In genomic region chr1:27544818-27545612, GRCh38 we compare ENCODE assay signal across 10 cellular contexts. TPM values are rescaled to one million over a fixed set of nuclear protein-coding genes. Genes with fewer than 3 reads are reported as not detected.
DNase-seq lines count a peak whose midpoint lies in the region; ATAC-seq and TF ChIP-seq lines count a peak whose summit lies in the region.
"Had no signal": no experiment of that assay in that cellular context is flagged by ENCODE, and none has a peak within 500 bp of the region (broad histone marks: within the 10 kb centered on the region; RNA-seq: fewer than 3 reads in every experiment).

No MANE protein-coding gene starts in this region.

- no peak for TF ChIP-seq CTCF in astrocyte of the cerebellum (IDR thresholded peaks at IDR 0.05; ENCODE audit: low read depth, low read length, missing control alignments)
- no peak for TF ChIP-seq CTCF in heart left ventricle (IDR thresholded peaks at IDR 0.05)

- in situ Hi-C loops in G401 (cut with HindIII; ENCODE audit: low sequenced_read_pairs) (no loop called here), astrocyte of the cerebellum (cut with HindIII; ENCODE audit: low sequenced_read_pairs) (loop anchor here (5.0 kb wide), 1 partner anchor 33 kb away; no protein-coding TSS in a partner anchor)

- peak in 1 of 2 donors; percentile 17 for TF ChIP-seq POLR2A in heart left ventricle (IDR thresholded peaks at IDR 0.05)

- intact Hi-C loops in heart left ventricle (cut with DNase I), result loop anchor here in 2 of 10 donors (2.0 to 5.0 kb wide), 2 partner anchors 22 to 118 kb away; no protein-coding TSS in a partner anchor

- H3K4me3 ChIP-seq in astrocyte of the cerebellum (ENCODE audit: low read depth, low read length), result no peak overlapping the region
- H3K4me3 ChIP-seq in heart left ventricle, result no peak overlapping the region
- peak overlapping the region in 2 of 3 donors; percentile 7 to 22 for H3K4me3 ChIP-seq in skeletal muscle tissue (ENCODE audit: low read length in 3 of 3)

- no peaks in the 10 kb centered on the region for H3K9me3 ChIP-seq in heart left ventricle
- H3K9me3 ChIP-seq in skeletal muscle tissue (ENCODE audit: control insufficient read depth in 3 of 3, low read length in 3 of 3), result no peaks in the 10 kb centered on the region

- DNase-seq in G401 (ENCODE audit: low spot score) (peak; percentile 88), astrocyte of the cerebellum (ENCODE audit: low read depth) (peak; percentile 70), heart left ventricle (peak in 4 of 5 donors; percentile 77 to 85 (median 84)), middle frontal gyrus (ENCODE audit: extremely low spot score, low spot score) (no peak)
- DNase-seq: activated CD4-positive, alpha-beta T cell treated with anti-CD3 and anti-CD28 coated beads, Interleukin-2, amount 50 U/mL, for 4 hours; GDM1 had no signal

- WGBS in heart left ventricle, 4 donors, result 49 to 54% (median 52%) methylated on average over 12 of the region's 12 CpGs

- H3K4me1 ChIP-seq in heart left ventricle (peaks cover 12 to 78% (median 69%) of the 10 kb centered on the region in 12 donors), skeletal muscle tissue (ENCODE audit: control insufficient read depth in 3 of 3, insufficient read depth in 3 of 3, low read length in 3 of 3) (peaks cover 65 to 74% (median 70%) of the 10 kb centered on the region in 3 donors)

- peak overlapping the region; percentile 69 to 94 (median 88) for H3K27ac ChIP-seq in heart left ventricle
- peak overlapping the region; percentile 92 for H3K27ac ChIP-seq in skeletal muscle tissue (ENCODE audit: low read depth, low read length)

- H3K36me3 ChIP-seq in heart left ventricle (peaks cover 3 to 52% (median 31%) of the 10 kb centered on the region in 9 donors), skeletal muscle tissue (ENCODE audit: control insufficient read depth in 3 of 3, insufficient read depth in 3 of 3, low read length in 3 of 3) (peaks cover 26 to 37% (median 35%) of the 10 kb centered on the region in 3 donors)

- H3K9ac ChIP-seq in skeletal muscle tissue (ENCODE audit: low read depth in 1 of 3, low read length in 3 of 3), result peak overlapping the region; percentile 64 to 76 (median 71)

- H3K27me3 ChIP-seq in heart left ventricle (no peaks in the 10 kb centered on the region), skeletal muscle tissue (ENCODE audit: control insufficient read depth in 3 of 3, insufficient read depth in 3 of 3, low read length in 3 of 3) (no peaks in the 10 kb centered on the region)

- ATAC-seq in heart left ventricle, result peak; percentile 72 to 81 (median 74)
- no peak for ATAC-seq in HG03521 (IDR thresholded peaks at IDR 0.05; ENCODE audit: unreplicated experiment)
- no peak for ATAC-seq in GM19463 (IDR thresholded peaks at IDR 0.05; ENCODE audit: unreplicated experiment)
- ATAC-seq in GM18909 (IDR thresholded peaks at IDR 0.05; ENCODE audit: poor library complexity, unreplicated experiment), result no peak

RNA-seq across cellular contexts. Expression of gene WASF2, which starts 55.0 kb away (rescaled TPM):
- total RNA-seq in G401 (2014; rRNA removed; shearing (Covaris generic)), result 10.4 and 14.2 TPM in 2 replicates
- 100 to 1,000 TPM in 1 of 9 donors, 10 to 100 TPM in 8; 27.5 to 103 (median 47.9) TPM for total RNA-seq in heart left ventricle
- polyA plus RNA-seq in heart left ventricle, result 10 to 100 TPM; 14.2 to 52.0 TPM
- 25.6 TPM for total RNA-seq in skeletal muscle tissue

RNA-seq across cellular contexts. Expression of gene AHDC1, which starts 58.9 kb away (rescaled TPM):
- 6.5 and 8.1 TPM in 2 replicates for total RNA-seq in G401 (2014; rRNA removed; shearing (Covaris generic))
- total RNA-seq in heart left ventricle, result 10 to 100 TPM; 29.2 to 50.2 (median 42.1) TPM
- polyA plus RNA-seq in heart left ventricle, result 10 to 100 TPM; 25.8 to 48.4 TPM
- 19.8 TPM for total RNA-seq in skeletal muscle tissue

Comparison
In these comparisons a context has a peak if more than half of its experiments do, and no peak if none do; other contexts are left out.
1. H3K4me3 ChIP-seq: peak in skeletal muscle tissue (2 of 3); none in astrocyte of the cerebellum (single experiment) and heart left ventricle (0 of 12).
2. ATAC-seq: peak in heart left ventricle (4 of 4); none in HG03521 (single experiment), GM19463 (single experiment) and GM18909 (single experiment).